In genomic region chr11:117201906-117202305, GRCh38 we compare ENCODE assay signal across 12 cellular contexts. TPM values are rescaled to one million over a fixed set of nuclear protein-coding genes. Genes with fewer than 3 reads are reported as not detected.
DNase-seq lines count a peak whose midpoint lies in the region; ATAC-seq and TF ChIP-seq lines count a peak whose summit lies in the region.
"Had no signal": no experiment of that assay in that cellular context is flagged by ENCODE, and none has a peak within 500 bp of the region (broad histone marks: within the 10 kb centered on the region; RNA-seq: fewer than 3 reads in every experiment).

No MANE protein-coding gene starts in this region.

- POLR2A ChIA-PET in GM10248 (lab: Yijun Ruan, JAX): no interaction called here

- H3K4me3 ChIP-seq in heart right ventricle: peak overlapping the region in 9 of 10 donors; percentile 8 to 65 (median 46)
- H3K4me3 ChIP-seq in fibroblast of mammary gland (ENCODE audit: control insufficient read depth, low read depth, low read length): no peak overlapping the region
- H3K4me3 ChIP-seq in ovary: peak overlapping the region; percentile 45

- intact Hi-C loops in heart right ventricle (cut with DNase I) (no loop called here), left ventricle myocardium superior (cut with micrococcal nuclease) (no loop called here), ovary (cut with DNase I) (no loop called here)

- WGBS in heart right ventricle, 2 donors: 76 to 77% methylated on average over 6 of the region's 6 CpGs
- 34 to 44% (median 38%) methylated on average over 6 of the region's 6 CpGs for WGBS in ovary, 3 donors

- H3K4me1 ChIP-seq in heart right ventricle (peaks cover 6 to 76% (median 43%) of the 10 kb centered on the region in 9 donors), ovary (ENCODE audit: insufficient read depth) (peaks cover 50% of the 10 kb centered on the region)

- H3K9me3 ChIP-seq in heart right ventricle: no peaks in the 10 kb centered on the region
- H3K9me3 ChIP-seq in ovary: no peaks in the 10 kb centered on the region

- TF ChIP-seq EP300 in ovary (IDR thresholded peaks at IDR 0.05): no peak

- no peak for TF ChIP-seq POLR2A in ovary (IDR thresholded peaks at IDR 0.05)

- H3K27me3 ChIP-seq in heart right ventricle: no peaks in the 10 kb centered on the region
- no peaks in the 10 kb centered on the region for H3K27me3 ChIP-seq in ovary

- CTCF ChIA-PET in GM10248 (lab: Yijun Ruan, JAX): interaction anchor here (0.7 to 1.9 kb wide), 4 partner anchors 20 to 26 kb away, joined by 3 to 6 read pairs (median 4); no protein-coding TSS in a partner anchor

- peaks cover 0 to 39% (median 11%) of the 10 kb centered on the region in 9 donors for H3K36me3 ChIP-seq in heart right ventricle
- no peaks in the 10 kb centered on the region for H3K36me3 ChIP-seq in ovary

- no peak for DNase-seq in heart right ventricle
- no peak for DNase-seq in left ventricle myocardium superior
- DNase-seq in fibroblast of mammary gland (ENCODE audit: low read depth): peak; percentile 43
- no peak for DNase-seq in ovary
- no peak for DNase-seq in omental fat pad (ENCODE audit: low spot score)
- DNase-seq in stimulated activated CD4-positive, alpha-beta T cell treated with anti-CD3 and anti-CD28 coated beads, Interleukin-4, amount 100 ng/mL, for 24 hours: no peak
- no peak for DNase-seq in GM10248 (ENCODE audit: extremely low spot score)
- DNase-seq: foreskin melanocyte; NCI-H1436 treated with DMSO at 0.1 percent for 48 hours; stimulated activated naive CD4-positive, alpha-beta T cell treated with Interleukin-2 at 50 U/mL for 16 hours; T-helper 17 cell had no signal

- TF ChIP-seq CTCF in heart right ventricle (IDR thresholded peaks at IDR 0.05): no peak
- TF ChIP-seq CTCF in fibroblast of mammary gland (conservative IDR thresholded peaks at IDR 0.05; ENCODE audit: control insufficient read depth, insufficient read depth, low read depth, low read length): no peak
- TF ChIP-seq CTCF in ovary (IDR thresholded peaks at IDR 0.05): no peak
- no peak for TF ChIP-seq CTCF in omental fat pad (IDR thresholded peaks at IDR 0.05)
- no peak for TF ChIP-seq CTCF in GM10248 (IDR thresholded peaks at IDR 0.05; ENCODE audit: control extremely low read depth, extremely low read depth, low read depth, missing control alignments)

- no peak for ATAC-seq in heart right ventricle
- no peak for ATAC-seq in left ventricle myocardium superior
- ATAC-seq in GM21576 (IDR thresholded peaks at IDR 0.05; ENCODE audit: unreplicated experiment): no peak
- ATAC-seq in omental fat pad (ENCODE audit: low FRiP score): no peak
- ATAC-seq: T-helper 17 cell had no signal

- H3K27ac ChIP-seq in heart right ventricle: peak overlapping the region in 9 of 10 donors; percentile 49 to 92 (median 87)
- H3K27ac ChIP-seq in ovary: peak overlapping the region; percentile 50 to 86

RNA-seq across cellular contexts. Expression of gene TAGLN, which starts 2.7 kb away (rescaled TPM):
- total RNA-seq in heart right ventricle (100 to 1,000 TPM in 5 of 10 donors, 10 to 100 TPM in 5; 71.7 to 215 (median 99.9) TPM), left ventricle myocardium superior (69.5 TPM), ovary (1,000 to 10,000 TPM in 3 of 7 donors, 100 to 1,000 TPM in 4; 491 to 2,646 (median 828) TPM), omental fat pad (1,000 to 10,000 TPM in 1 of 4 donors, 100 to 1,000 TPM in 3; 731 to 1,161 (median 827) TPM)
- polyA plus RNA-seq in heart right ventricle (100 to 1,000 TPM; 319 to 883 TPM), ovary (1,000 to 10,000 TPM; 1,650 to 3,307 TPM)

RNA-seq across cellular contexts. Expression of gene SIDT2, which starts 23.4 kb away (rescaled TPM):
- 10 to 100 TPM; 16.2 to 33.6 (median 22.0) TPM for total RNA-seq in heart right ventricle
- polyA plus RNA-seq in heart right ventricle: 10 to 100 TPM; 13.0 to 28.1 TPM
- 20.4 TPM for total RNA-seq in left ventricle myocardium superior
- 100 to 1,000 TPM in 1 of 7 donors, 10 to 100 TPM in 6; 36.5 to 141 (median 73.7) TPM for total RNA-seq in ovary
- polyA plus RNA-seq in ovary: 100 to 1,000 TPM in 1 of 2 donors, 10 to 100 TPM in 1; 59.2 to 106 TPM
- total RNA-seq in omental fat pad: 100 to 1,000 TPM in 1 of 4 donors, 10 to 100 TPM in 3; 63.4 to 101 (median 81.1) TPM

RNA-seq across cellular contexts. Expression of gene PCSK7, which starts 30.0 kb away (rescaled TPM):
- total RNA-seq in heart right ventricle: 10 to 100 TPM; 20.5 to 33.6 (median 26.2) TPM
- polyA plus RNA-seq in heart right ventricle: 10 to 100 TPM; 29.8 to 47.0 TPM
- 21.7 TPM for total RNA-seq in left ventricle myocardium superior
- total RNA-seq in ovary: 10 to 100 TPM; 16.3 to 67.7 (median 32.2) TPM
- polyA plus RNA-seq in ovary: 10 to 100 TPM; 14.5 to 15.7 TPM
- 10 to 100 TPM; 39.8 to 78.1 (median 50.0) TPM for total RNA-seq in omental fat pad

RNA-seq across cellular contexts. Expression of gene RNF214, which starts 30.6 kb away (rescaled TPM):
- total RNA-seq in heart right ventricle: 10 to 100 TPM; 20.3 to 33.5 (median 27.6) TPM
- polyA plus RNA-seq in heart right ventricle: 1 to 10 TPM; 7.3 to 7.7 TPM
- 25.2 TPM for total RNA-seq in left ventricle myocardium superior
- total RNA-seq in ovary: 10 to 100 TPM in 6 of 7 donors, 1 to 10 TPM in 1; 9.7 to 40.9 (median 29.3) TPM
- polyA plus RNA-seq in ovary: 10 to 100 TPM; 12.8 to 22.7 TPM
- total RNA-seq in omental fat pad: 10 to 100 TPM in 2 of 4 donors, 1 to 10 TPM in 2; 7.7 to 12.1 (median 9.8) TPM

RNA-seq across cellular contexts. Expression of gene PAFAH1B2, which starts 57.8 kb away (rescaled TPM):
- total RNA-seq in heart right ventricle (10 to 100 TPM; 48.8 to 71.5 (median 64.2) TPM), left ventricle myocardium superior (51.4 TPM), ovary (10 to 100 TPM; 57.2 to 95.6 (median 83.3) TPM), omental fat pad (100 to 1,000 TPM in 2 of 4 donors, 10 to 100 TPM in 2; 76.0 to 108 (median 98.6) TPM)
- polyA plus RNA-seq in heart right ventricle (10 to 100 TPM; 18.7 to 21.6 TPM), ovary (10 to 100 TPM; 23.0 to 45.9 TPM)
